ENCODE assay signal across 9 cellular contexts in the genomic region with DNA sequence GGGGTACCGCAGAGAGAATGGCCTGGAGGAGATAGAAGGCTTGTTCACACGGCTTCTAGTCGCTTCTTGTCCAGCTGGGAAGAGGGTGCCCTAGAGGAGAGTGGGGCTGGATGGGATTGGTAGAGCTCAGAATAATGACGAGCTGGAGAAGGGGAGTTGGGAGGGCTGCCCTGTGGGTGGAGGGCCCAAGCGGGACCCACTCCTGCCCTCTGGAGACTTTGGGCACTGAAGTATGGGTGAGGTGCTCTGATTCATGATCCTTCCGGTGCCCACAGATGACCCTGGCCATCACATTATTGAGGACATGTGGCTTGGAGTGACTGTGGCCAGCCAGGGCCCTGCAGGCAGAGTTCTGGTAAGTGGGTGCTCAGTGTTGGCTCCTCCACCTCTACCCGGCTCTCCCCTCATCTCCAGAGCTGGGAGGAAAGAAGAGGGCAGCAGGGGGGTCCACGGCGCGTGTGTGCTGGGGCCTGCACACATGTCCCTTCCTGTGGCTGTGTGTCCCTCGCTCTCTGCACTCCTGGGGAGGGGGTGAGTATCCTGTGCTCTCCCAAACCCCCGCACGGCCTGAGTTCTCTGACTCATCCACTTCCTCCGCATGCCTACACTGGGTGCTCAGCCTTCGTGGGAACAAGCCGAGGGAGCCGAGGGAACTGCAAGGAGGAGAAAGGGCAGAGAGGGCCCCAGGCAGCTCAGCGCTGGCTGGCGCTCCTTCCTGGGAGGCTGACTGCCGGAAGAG. TPM values are rescaled to one million over a fixed set of nuclear protein-coding genes. Genes with fewer than 3 reads are reported as not detected.
A peak's percentile ranks its signal among the peaks of the same experiment; 100 is the strongest.
DNase-seq lines count a peak whose midpoint lies in the region; ATAC-seq, FAIRE-seq and TF ChIP-seq lines count a peak whose summit lies in the region.
"Had no signal": no experiment of that assay in that cellular context is flagged by ENCODE, and none has a peak within 500 bp of the region (broad histone marks: within the 10 kb centered on the region; RNA-seq: fewer than 3 reads in every experiment).

No MANE protein-coding gene starts in this region.

- TF ChIP-seq CTCF in choroid plexus epithelial cell (conservative IDR thresholded peaks at IDR 0.05; ENCODE audit: low read depth, low read length) = no peak

- no peak overlapping the region for H3K4me2 ChIP-seq in mesendoderm (ENCODE audit: low read length)

- H3K4me3 ChIP-seq in choroid plexus epithelial cell (ENCODE audit: low read depth, low read length) (no peak overlapping the region), mesendoderm (ENCODE audit: low read length) (no peak overlapping the region)

- peak overlapping the region; percentile 5 for H3K27ac ChIP-seq in mesendoderm (ENCODE audit: low read depth, low read length)

- H3K9ac ChIP-seq in mesendoderm (ENCODE audit: low read length) = no peak overlapping the region

- H3K18ac ChIP-seq in mesendoderm (ENCODE audit: low read length) = peak overlapping the region; percentile 2

- H4K5ac ChIP-seq in mesendoderm (ENCODE audit: low read length) = no peak overlapping the region

- no peak for ATAC-seq in GM18498 (IDR thresholded peaks at IDR 0.05; ENCODE audit: unreplicated experiment)
- no peak for ATAC-seq in GM21723 (IDR thresholded peaks at IDR 0.05; ENCODE audit: unreplicated experiment)
- no peak for ATAC-seq in HG03342 (IDR thresholded peaks at IDR 0.05; ENCODE audit: unreplicated experiment)

- H2BK15ac ChIP-seq in mesendoderm (replicated peaks; ENCODE audit: low read depth) = no peak overlapping the region

- H3K27me3 ChIP-seq in mesendoderm (ENCODE audit: insufficient read depth, low read length, poor library complexity) = no peaks in the 10 kb centered on the region

- no peak overlapping the region for H3K23ac ChIP-seq in mesendoderm (ENCODE audit: low read length)

- no peak overlapping the region for H2BK5ac ChIP-seq in mesendoderm (ENCODE audit: low read length)

- DNase-seq in SIG-M5 treated with dmso at 0.1 percent for 504 hours (lab: John Stamatoyannopoulos, UW; ENCODE audit: unreplicated experiment) (peak; percentile 28), SIG-M5 (lab: John Stamatoyannopoulos, UW) (no peak), choroid plexus epithelial cell (ENCODE audit: low read depth) (peak; percentile 95), mesendoderm (peak; percentile 73), urothelium cell line (ENCODE audit: low spot score) (peak; percentile 87)

- no peak overlapping the region for H2BK120ac ChIP-seq in mesendoderm (ENCODE audit: low read depth, low read length)

- H4K8ac ChIP-seq in mesendoderm (ENCODE audit: low read depth, low read length) = no peak overlapping the region

- H3K4me1 ChIP-seq in mesendoderm (ENCODE audit: control insufficient read depth, low read depth, low read length) = no peaks in the 10 kb centered on the region

- H3K36me3 ChIP-seq in mesendoderm (ENCODE audit: control insufficient read depth, insufficient read depth, low read length) = no peaks in the 10 kb centered on the region

- peak overlapping the region; percentile 37 for H3K56ac ChIP-seq in mesendoderm (ENCODE audit: low read length)

- H3K79me2 ChIP-seq in mesendoderm (ENCODE audit: control insufficient read depth, insufficient read depth, low read length) = no peaks in the 10 kb centered on the region

- H2AK5ac ChIP-seq in mesendoderm (ENCODE audit: low read length) = no peak overlapping the region

- H3K79me1 ChIP-seq in mesendoderm (ENCODE audit: low read length) = no peaks in the 10 kb centered on the region

- WGBS in mesendoderm (ENCODE audit: extremely low coverage, insufficient coverage, low lambda C conversion rate) = no CpG with 5 or more reads among the region's 20 CpGs

- peak; percentile 93 for FAIRE-seq in urothelium cell line (lab: Jason Lieb, UNC)
- FAIRE-seq: A204.1 had no signal

- no peak overlapping the region for H3K4ac ChIP-seq in mesendoderm (ENCODE audit: low read depth, low read length)

RNA-seq across cellular contexts. Expression of gene ITGA3, which starts 8.5 kb away (rescaled TPM):
- polyA plus RNA-seq in mesendoderm (2013, experiment 1 of 2) = 13.0 TPM
- 13.2 TPM for polyA plus RNA-seq in mesendoderm (2013, experiment 2 of 2)

RNA-seq across cellular contexts. Expression of gene PDK2, which starts 30.7 kb away (rescaled TPM):
- 10.1 TPM for polyA plus RNA-seq in mesendoderm (2013, experiment 1 of 2)
- 11.8 TPM for polyA plus RNA-seq in mesendoderm (2013, experiment 2 of 2)
